Comparison of ENCODE assay signal across 19 cellular contexts in the genomic region with DNA sequence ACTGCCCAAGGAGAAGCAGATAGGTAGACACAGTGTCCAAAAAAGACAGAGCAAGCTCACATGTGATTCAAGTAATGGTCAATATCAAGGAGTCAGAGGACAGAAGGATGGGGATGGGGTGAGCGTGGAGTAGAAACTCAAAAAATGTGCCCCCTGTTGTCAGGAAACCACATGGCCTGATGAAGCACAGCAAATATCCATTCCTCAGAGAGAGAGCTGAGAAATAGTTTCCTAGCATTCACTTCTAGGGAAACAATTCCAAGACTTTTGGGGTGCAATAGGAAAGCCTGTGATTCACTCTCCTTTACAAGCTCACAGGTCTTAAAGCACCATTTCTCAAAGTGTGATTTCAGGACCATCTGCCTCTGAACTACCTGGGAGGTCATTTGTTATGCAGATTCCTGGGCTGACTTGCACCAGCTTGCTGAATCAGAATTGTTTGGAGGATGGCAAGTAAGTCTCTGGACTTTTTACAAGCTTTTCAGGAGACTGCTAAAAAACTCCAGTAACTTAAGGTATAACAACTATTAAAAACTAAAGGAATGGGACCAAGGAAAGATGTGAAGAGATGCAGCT.
"Had no signal": no experiment of that assay in that cellular context is flagged by ENCODE, and none has a peak within 500 bp of the region (broad histone marks: within the 10 kb centered on the region; RNA-seq: fewer than 3 reads in every experiment).

No MANE protein-coding gene starts in this region.

- H3K27me3 Mint-ChIP-seq: activated CD4-positive, alpha-beta memory T cell treated with anti-CD3 and anti-CD28 coated beads, Interleukin-2, amount 10 ng/mL, durations not matched to agents 7 days and 5 days; activated CD8-positive, alpha-beta memory T cell treated with anti-CD3 and anti-CD28 coated beads, Interleukin-2, amount 10 ng/mL, durations not matched to agents 7 days and 5 days; activated T-helper 17 cell treated with anti-CD3 and anti-CD28 coated beads, Interleukin-2, amount 50 U/mL, for 72 hours; central memory CD8-positive, alpha-beta T cell; type B pancreatic cell had no signal

- DNase-seq: activated CD4-positive, alpha-beta memory T cell treated with anti-CD3 and anti-CD28 coated beads, Interleukin-2, amount 10 ng/mL, durations not matched to agents 7 days and 5 days; activated CD4-positive, alpha-beta T cell treated with anti-CD3 and anti-CD28 coated beads for 48 hours; activated CD4-positive, CD25-positive, alpha-beta regulatory T cell; activated CD8-positive, alpha-beta memory T cell treated with anti-CD3 and anti-CD28 coated beads, Interleukin-2, amount 10 ng/mL, durations not matched to agents 7 days and 5 days; activated naive CD4-positive, alpha-beta T cell treated with Interleukin-2 at 50 U/mL for 16 hours; activated T-cell treated with anti-CD3 and anti-CD28 coated beads, Interleukin-2, amount 50 U/mL, for 1 hour; anterior cingulate cortex; hypothalamus; left lung; mammary epithelial cell; right lobe of liver; stimulated activated CD4-positive, alpha-beta T cell treated with anti-CD3 and anti-CD28 coated beads, Interleukin-4, amount 100 ng/mL, for 24 hours; testis had no signal

- H3K4me1 ChIP-seq: left lung, right lobe of liver, testis had no signal

- H3K4me3 Mint-ChIP-seq: activated CD4-positive, alpha-beta memory T cell treated with anti-CD3 and anti-CD28 coated beads, Interleukin-2, amount 10 ng/mL, durations not matched to agents 7 days and 5 days; activated CD8-positive, alpha-beta memory T cell treated with anti-CD3 and anti-CD28 coated beads, Interleukin-2, amount 10 ng/mL, durations not matched to agents 7 days and 5 days; activated T-helper 17 cell treated with anti-CD3 and anti-CD28 coated beads, Interleukin-2, amount 50 U/mL, for 72 hours; central memory CD8-positive, alpha-beta T cell; stimulated activated effector memory CD8-positive, alpha-beta T cell treated with anti-CD3 and anti-CD28 coated beads, Interleukin-12 subunit alpha, Interleukin-12 subunit beta, amount 100 ng/mL, for 72 hours; T-helper 2 cell treated with Interferon-gamma antibody and Interleukin-4, amounts not matched to agents 5 μg/mL and 100 μg/mL, for 36 hours; type B pancreatic cell had no signal

- H3K36me3 ChIP-seq: left lung, right lobe of liver had no signal

- H3K9me3 Mint-ChIP-seq: type B pancreatic cell had no signal

- ATAC-seq: activated CD8-positive, alpha-beta memory T cell treated with anti-CD3 and anti-CD28 coated beads, Interleukin-2, amount 10 ng/mL, durations not matched to agents 7 days and 5 days; activated T-helper 17 cell treated with anti-CD3 and anti-CD28 coated beads, Interleukin-2, amount 50 U/mL, for 72 hours; left lung; right lobe of liver; stimulated activated effector memory CD8-positive, alpha-beta T cell treated with anti-CD3 and anti-CD28 coated beads, Interleukin-12 subunit alpha, Interleukin-12 subunit beta, amount 100 ng/mL, for 72 hours had no signal

- H3K4me1 Mint-ChIP-seq: activated CD4-positive, alpha-beta memory T cell treated with anti-CD3 and anti-CD28 coated beads, Interleukin-2, amount 10 ng/mL, durations not matched to agents 7 days and 5 days; activated CD8-positive, alpha-beta memory T cell treated with anti-CD3 and anti-CD28 coated beads, Interleukin-2, amount 10 ng/mL, durations not matched to agents 7 days and 5 days; activated T-helper 17 cell treated with anti-CD3 and anti-CD28 coated beads, Interleukin-2, amount 50 U/mL, for 72 hours; central memory CD8-positive, alpha-beta T cell; stimulated activated effector memory CD8-positive, alpha-beta T cell treated with anti-CD3 and anti-CD28 coated beads, Interleukin-12 subunit alpha, Interleukin-12 subunit beta, amount 100 ng/mL, for 72 hours had no signal

- H3K36me3 Mint-ChIP-seq: activated CD8-positive, alpha-beta memory T cell treated with anti-CD3 and anti-CD28 coated beads, Interleukin-2, amount 10 ng/mL, durations not matched to agents 7 days and 5 days; stimulated activated effector memory CD8-positive, alpha-beta T cell treated with anti-CD3 and anti-CD28 coated beads, Interleukin-12 subunit alpha, Interleukin-12 subunit beta, amount 100 ng/mL, for 72 hours; type B pancreatic cell had no signal

- H3K4me3 ChIP-seq: coronary artery, left lung, right lobe of liver, testis had no signal

- H3K9me3 ChIP-seq: left lung, right lobe of liver, testis had no signal

- H3K27ac Mint-ChIP-seq: activated CD4-positive, alpha-beta memory T cell treated with anti-CD3 and anti-CD28 coated beads, Interleukin-2, amount 10 ng/mL, durations not matched to agents 7 days and 5 days; activated CD8-positive, alpha-beta memory T cell treated with anti-CD3 and anti-CD28 coated beads, Interleukin-2, amount 10 ng/mL, durations not matched to agents 7 days and 5 days; activated T-helper 17 cell treated with anti-CD3 and anti-CD28 coated beads, Interleukin-2, amount 50 U/mL, for 72 hours; stimulated activated effector memory CD8-positive, alpha-beta T cell treated with anti-CD3 and anti-CD28 coated beads, Interleukin-12 subunit alpha, Interleukin-12 subunit beta, amount 100 ng/mL, for 72 hours; T-helper 2 cell treated with Interferon-gamma antibody and Interleukin-4, amounts not matched to agents 5 μg/mL and 100 μg/mL, for 36 hours; type B pancreatic cell had no signal

- H3K27me3 ChIP-seq: left lung, right lobe of liver, testis had no signal

- H3K27ac ChIP-seq: coronary artery, left lung, right lobe of liver, testis had no signal
